14 cellular contexts compared by ENCODE assay signal in the genomic region with DNA sequence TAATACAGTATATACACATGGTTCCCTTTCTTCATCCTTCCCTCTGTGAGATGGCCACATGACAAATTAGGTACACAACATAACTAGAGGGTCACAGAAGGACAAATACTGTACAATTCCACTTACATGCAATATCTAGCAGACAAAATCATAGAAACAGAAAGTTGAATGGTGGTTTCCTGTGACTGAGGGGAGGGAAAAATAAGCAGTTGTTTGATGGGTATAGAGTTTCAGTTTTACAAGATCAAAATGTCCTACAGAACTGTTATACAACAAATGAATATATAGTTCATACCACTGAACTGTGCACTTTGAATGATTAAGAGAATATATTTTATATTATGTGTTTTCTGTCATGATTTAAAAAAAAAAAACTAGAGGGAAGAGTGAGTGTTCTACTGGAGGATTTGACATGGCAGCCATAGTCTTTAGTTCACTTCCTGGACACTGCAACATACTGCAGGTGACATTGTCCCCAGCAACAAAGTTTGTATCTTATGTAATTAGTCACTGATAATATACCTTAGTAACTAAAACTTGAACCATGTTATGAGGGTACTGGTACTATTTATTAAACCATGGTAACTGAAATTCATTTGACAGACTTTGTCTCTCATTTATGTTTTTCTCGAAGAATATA. TPM values are rescaled to one million over a fixed set of nuclear protein-coding genes. Genes with fewer than 3 reads are reported as not detected.
A peak's percentile ranks its signal among the peaks of the same experiment; 100 is the strongest.
DNase-seq lines count a peak whose midpoint lies in the region; ATAC-seq, FAIRE-seq and TF ChIP-seq lines count a peak whose summit lies in the region.
"Had no signal": no experiment of that assay in that cellular context is flagged by ENCODE, and none has a peak within 500 bp of the region (broad histone marks: within the 10 kb centered on the region; RNA-seq: fewer than 3 reads in every experiment).

No MANE protein-coding gene starts in this region.

- no peaks in the 10 kb centered on the region for H3K4me1 ChIP-seq in GM12878 (ENCODE audit: control insufficient read depth, insufficient read depth, low read length)
- no peaks in the 10 kb centered on the region for H3K4me1 ChIP-seq in kidney (ENCODE audit: control insufficient read depth in 1 of 2, insufficient read depth in 1 of 2, low read depth in 1 of 2, low read length in 2 of 2)
- H3K4me1 ChIP-seq: right atrium auricular region had no signal

- TF ChIP-seq CTCF in GM12878 (IDR thresholded peaks at IDR 0.05 in 2 of 3, conservative IDR thresholded peaks at IDR 0.05 in 1 of 3; ENCODE audit: control insufficient read depth in 2 of 3, extremely low read depth in 1 of 3, insufficient read depth in 1 of 3, low read depth in 3 of 3, low read length in 3 of 3) (no peak), kidney (IDR thresholded peaks at IDR 0.05; ENCODE audit: borderline replicate concordance, extremely low read depth, insufficient read depth) (no peak)

- CTCF ChIA-PET in GM12878 (lab: Yijun Ruan, JAX): no interaction called here

- H3K27me3 ChIP-seq in GM12878 (replicated peaks in 1 of 2; ENCODE audit: control insufficient read depth in 2 of 2, insufficient read depth in 2 of 2, low read length in 1 of 2): no peaks in the 10 kb centered on the region
- H3K27me3 ChIP-seq: right atrium auricular region had no signal

- H2AFZ ChIP-seq in GM12878 (ENCODE audit: control insufficient read depth, low read depth, low read length): no peak overlapping the region

- H3K36me3 ChIP-seq in GM12878 (ENCODE audit: control insufficient read depth in 2 of 2, insufficient read depth in 2 of 2, low read length in 1 of 2): no peaks in the 10 kb centered on the region
- no peaks in the 10 kb centered on the region for H3K36me3 ChIP-seq in kidney (ENCODE audit: control insufficient read depth in 1 of 2, insufficient read depth in 2 of 2, low read length in 2 of 2)
- H3K36me3 ChIP-seq: right atrium auricular region had no signal

- POLR2A ChIA-PET in GM12878 (lab: Charles Lee): no interaction called here

- RAD21 ChIA-PET in GM12878 (lab: Charles Lee; ENCODE audit: unreplicated experiment): no interaction called here

- TF ChIP-seq POLR2A in GM12878 (IDR thresholded peaks at IDR 0.05; ENCODE audit: low read depth, low read length): no peak

- H3K9me3 Mint-ChIP-seq in activated T-helper 2 cell treated with anti-CD3 and anti-CD28 coated beads, Interferon-gamma antibody, Interleukin-2, Interleukin-4, amounts not matched to agents 10 μg/mL and 5 μg/mL and 100 μg/mL, durations not matched to agents 14 hours and 24 hours and 36 hours: peaks cover 22% of the 10 kb centered on the region

- peaks cover 11% of the 10 kb centered on the region for H3K4me1 Mint-ChIP-seq in activated T-helper 2 cell treated with anti-CD3 and anti-CD28 coated beads, Interferon-gamma antibody, Interleukin-2, Interleukin-4, amounts not matched to agents 10 μg/mL and 5 μg/mL and 100 μg/mL, durations not matched to agents 14 hours and 24 hours and 36 hours (ENCODE audit: low read depth)

- in situ Hi-C loops in GM12878 (cut with MboI): no loop called here

- no peak overlapping the region for H3K27ac ChIP-seq in GM12878 (ENCODE audit: control insufficient read depth, insufficient read depth)
- H3K27ac ChIP-seq in kidney (ENCODE audit: low read depth in 2 of 2, low read length in 2 of 2): no peak overlapping the region
- H3K27ac ChIP-seq: right atrium auricular region had no signal

- H3K4me3 ChIP-seq in GM12878 (no peak overlapping the region), kidney (ENCODE audit: low read length in 2 of 2) (no peak overlapping the region)
- H3K4me3 ChIP-seq: mucosa of descending colon, right atrium auricular region had no signal

- 92% methylated on average over 1 of the region's 1 CpG for WGBS in GM12878 (ENCODE audit: insufficient coverage, insufficient replicate concordance, low lambda C conversion rate, missing lambda C conversion rate)

- intact Hi-C loops in GM12878 (cut with micrococcal nuclease; ENCODE audit: unreplicated experiment): no loop called here
- intact Hi-C loops in activated T-helper 2 cell treated with anti-CD3 and anti-CD28 coated beads, Interferon-gamma antibody, Interleukin-2, Interleukin-4, amounts not matched to agents 10 μg/mL and 5 μg/mL and 100 μg/mL, durations not matched to agents 14 hours and 24 hours and 36 hours (cut with micrococcal nuclease): no loop called here
- intact Hi-C loops in kidney (cut with DNase I): no loop called here

- DNase-seq in GM12878 (ENCODE audit: low read depth, low spot score) (no peak), HuH-7 (ENCODE audit: low spot score) (no peak), kidney (no peak), DMS 273 treated with DMSO at 0.1 percent for 48 hours (lab: John Stamatoyannopoulos, UW) (no peak)
- no peak for DNase-seq in activated T-helper 2 cell treated with anti-CD3 and anti-CD28 coated beads, Interferon-gamma antibody, Interleukin-2, Interleukin-4, amounts not matched to agents 10 μg/mL and 5 μg/mL and 100 μg/mL, durations not matched to agents 14 hours and 24 hours and 36 hours (ENCODE audit: low spot score)
- DNase-seq: mucosa of descending colon had no signal

- no TSS peak for BruUV-seq in GM12878 (replicated peaks; lab: Mats Ljungman, UMichigan)

- ATAC-seq in GM18909 (IDR thresholded peaks at IDR 0.05; ENCODE audit: poor library complexity, unreplicated experiment) (peak; percentile 96), GM21529 (IDR thresholded peaks at IDR 0.05; ENCODE audit: unreplicated experiment) (peak; percentile 84), HG03159 (IDR thresholded peaks at IDR 0.05; ENCODE audit: unreplicated experiment) (peak; percentile 92), GM12878 (peak; percentile 83)
- ATAC-seq: mucosa of descending colon had no signal

- H3K4me3 Mint-ChIP-seq in activated T-helper 2 cell treated with anti-CD3 and anti-CD28 coated beads, Interferon-gamma antibody, Interleukin-2, Interleukin-4, amounts not matched to agents 10 μg/mL and 5 μg/mL and 100 μg/mL, durations not matched to agents 14 hours and 24 hours and 36 hours (ENCODE audit: low read depth): no peak overlapping the region

- H3K4me2 ChIP-seq in GM12878 (ENCODE audit: control insufficient read depth, insufficient read depth): no peak overlapping the region

- no peak for TF ChIP-seq EP300 in GM12878 (IDR thresholded peaks at IDR 0.05; ENCODE audit: borderline replicate concordance in 1 of 2, control insufficient read depth in 1 of 2, low read depth in 2 of 2, low read length in 2 of 2)

- FAIRE-seq in GM12878 (lab: Jason Lieb, UNC): peak; percentile 71
- no peak for FAIRE-seq in kidney (lab: Jason Lieb, UNC)
- FAIRE-seq: astrocyte, endometrium, urothelium cell line had no signal

- no peaks in the 10 kb centered on the region for H4K20me1 ChIP-seq in GM12878 (ENCODE audit: control insufficient read depth, insufficient read depth)

- no peak for TF ChIP-seq RAD21 in GM12878 (IDR thresholded peaks at IDR 0.05; ENCODE audit: insufficient read depth, low read depth, low read length)

- H3K36me3 Mint-ChIP-seq in activated T-helper 2 cell treated with anti-CD3 and anti-CD28 coated beads, Interferon-gamma antibody, Interleukin-2, Interleukin-4, amounts not matched to agents 10 μg/mL and 5 μg/mL and 100 μg/mL, durations not matched to agents 14 hours and 24 hours and 36 hours (ENCODE audit: low read depth): peaks cover 2% of the 10 kb centered on the region

- no peak overlapping the region for H3K27ac Mint-ChIP-seq in activated T-helper 2 cell treated with anti-CD3 and anti-CD28 coated beads, Interferon-gamma antibody, Interleukin-2, Interleukin-4, amounts not matched to agents 10 μg/mL and 5 μg/mL and 100 μg/mL, durations not matched to agents 14 hours and 24 hours and 36 hours

- no peak overlapping the region for H3K9ac ChIP-seq in GM12878 (ENCODE audit: control insufficient read depth, insufficient read depth, low read length)
- H3K9ac ChIP-seq in kidney (ENCODE audit: low read length in 2 of 2): no peak overlapping the region

- peaks cover 18% of the 10 kb centered on the region for H3K27me3 Mint-ChIP-seq in activated T-helper 2 cell treated with anti-CD3 and anti-CD28 coated beads, Interferon-gamma antibody, Interleukin-2, Interleukin-4, amounts not matched to agents 10 μg/mL and 5 μg/mL and 100 μg/mL, durations not matched to agents 14 hours and 24 hours and 36 hours (ENCODE audit: low read depth)

- SMC1A ChIA-PET in GM12878 (lab: Charles Lee; ENCODE audit: uncharacterized antibody, unreplicated experiment): no interaction called here

- H3K9me3 ChIP-seq in GM12878 (replicated peaks; ENCODE audit: control insufficient read depth, insufficient read depth, low read length) (no peaks in the 10 kb centered on the region), kidney (ENCODE audit: control insufficient read depth in 1 of 2, low read length in 2 of 2) (peaks cover 0 to 6% of the 10 kb centered on the region in 2 donors)

- no peaks in the 10 kb centered on the region for H3K79me2 ChIP-seq in GM12878 (ENCODE audit: control insufficient read depth, insufficient read depth, low read length)

TF ChIP-seq in GM12878, 131 proteins besides CTCF, POLR2A, EP300 and RAD21:
- no peak for TF ChIP-seq JUND (IDR thresholded peaks at IDR 0.05; ENCODE audit: low read depth, low read length)
- 0 out of 2 replicates have a peak, but pooled peaks have one; percentile 18 for TF ChIP-seq RUNX3 (IDR thresholded peaks at IDR 0.05; ENCODE audit: low read length)

RNA-seq across cellular contexts. Expression of a gene that starts 37.2 kb away (rescaled TPM):
- not detected in 2 replicates for total RNA-seq in GM12878 (2013; cell fraction: nucleolus; rRNA removed)
- total RNA-seq in GM12878 (2014; rRNA removed) (not detected in 2 replicates), GM12878 (2014; rRNA removed; fragmentation: Illumina TruSeq; extraction: Trizol) (not detected in 2 replicates), GM12878 (2021) (not detected in 2 replicates), kidney (not detected)
- not detected for polyA plus RNA-seq in GM12878 (2011; ENCODE audit: low read depth)
- polyA plus RNA-seq in GM12878 (2011; rRNA removed) (not detected in 2 replicates), GM12878 (2014; fragmentation: Illumina TruSeq; extraction: Trizol) (not detected in 2 replicates), GM12878 (2014; fragmentation: Nextera tagmentation; extraction: Ambion mirVana) (not detected), GM12878 (2014; rRNA removed) (not detected in 2 replicates), GM12878 (2016; fragmentation: Nextera tagmentation; extraction: Ambion mirVana) (not detected), kidney (ENCODE audit: insufficient read depth, low read depth, low replicate concordance) (not detected)
- not detected in 2 replicates for polyA plus RNA-seq in GM12878 (2011; cell fraction: cytosol; rRNA removed)
- polyA plus RNA-seq in GM12878 (2011; cell fraction: nucleus; rRNA removed): not detected in 2 replicates
- polyA plus RNA-seq in GM12878 (2012): not detected in 2 replicates
- not detected in 2 replicates for polyA minus RNA-seq in GM12878 (2011; rRNA and poly(A)+ RNA removed)
- polyA minus RNA-seq in GM12878 (2011; cell fraction: cytosol; rRNA and poly(A)+ RNA removed): not detected in 2 replicates
- polyA minus RNA-seq in GM12878 (2011; cell fraction: nucleus; rRNA and poly(A)+ RNA removed): not detected in 2 replicates
- not detected in 2 replicates for total RNA-seq in activated T-helper 2 cell treated with anti-CD3 and anti-CD28 coated beads, Interferon-gamma antibody, Interleukin-2, Interleukin-4, amounts not matched to agents 10 μg/mL and 5 μg/mL and 100 μg/mL, durations not matched to agents 14 hours and 24 hours and 36 hours
- total RNA-seq: astrocyte, mucosa of descending colon, right atrium auricular region, SK-MEL-5 had no signal
